In the genomic region with DNA sequence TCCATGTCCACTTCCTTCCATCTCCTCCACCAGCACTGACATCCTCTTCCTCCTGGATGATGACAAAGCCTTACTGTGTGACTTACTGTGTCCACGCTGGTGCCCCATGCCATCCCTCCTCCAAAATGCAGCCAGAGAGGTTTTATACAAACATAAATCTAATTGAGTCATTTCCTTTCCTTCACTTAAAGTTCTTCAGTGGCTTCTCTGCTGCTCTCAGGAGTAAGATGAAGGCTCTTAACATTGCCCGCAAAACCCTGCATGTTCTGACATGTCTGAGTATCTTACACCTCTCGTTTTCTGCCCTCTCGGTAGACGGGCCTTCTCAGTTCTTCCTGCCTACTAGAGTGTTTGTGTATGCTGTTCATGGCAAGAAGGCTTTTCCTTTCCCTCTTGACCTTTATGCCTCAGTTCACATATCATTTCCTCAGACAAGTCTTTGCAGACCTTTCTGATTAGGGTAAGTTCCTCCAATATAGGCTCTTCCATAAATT, we compare ENCODE assay signal across 8 cellular contexts.
A peak's percentile ranks its signal among the peaks of the same experiment; 100 is the strongest.
DNase-seq lines count a peak whose midpoint lies in the region; ATAC-seq lines count a peak whose summit lies in the region.

No MANE protein-coding gene starts in this region.

- DNase-seq in activated T-cell treated with anti-CD3 and anti-CD28 coated beads, Interleukin-2, amount 50 U/mL, for 72 hours: peak; percentile 38 to 50
- DNase-seq in activated T-cell treated with anti-CD3 and anti-CD28 coated beads, Interleukin-2, amount 50 U/mL, for 48 hours: no peak
- DNase-seq in NCI-H510A treated with DMSO at 0.1 percent for 48 hours (lab: John Stamatoyannopoulos, UW) (peak; percentile 53), 8988T (no peak), Right ventricle myocardium superior (no peak)
- DNase-seq in effector memory CD8-positive, alpha-beta T cell: no peak

- peaks cover 55% of the 10 kb centered on the region for H3K27me3 Mint-ChIP-seq in activated T-cell treated with anti-CD3 and anti-CD28 coated beads, Interleukin-2, amount 50 U/mL, for 72 hours (ENCODE audit: low read depth)
- no peaks in the 10 kb centered on the region for H3K27me3 Mint-ChIP-seq in stimulated activated memory B cell treated with anti-CD40 and anti-IgM and Interleukin-4, amounts not matched to agents 10 μg/mL and 1 μg/mL and 100 μg/mL, for 72 hours
- H3K27me3 Mint-ChIP-seq in effector memory CD8-positive, alpha-beta T cell: peaks cover 4 to 5% of the 10 kb centered on the region in 2 donors

- H3K4me1 Mint-ChIP-seq in activated T-cell treated with anti-CD3 and anti-CD28 coated beads, Interleukin-2, amount 50 U/mL, for 72 hours (ENCODE audit: low read depth): peaks cover 17% of the 10 kb centered on the region
- peaks cover 12% of the 10 kb centered on the region for H3K4me1 Mint-ChIP-seq in stimulated activated memory B cell treated with anti-CD40 and anti-IgM and Interleukin-4, amounts not matched to agents 10 μg/mL and 1 μg/mL and 100 μg/mL, for 72 hours
- no peaks in the 10 kb centered on the region for H3K4me1 Mint-ChIP-seq in effector memory CD8-positive, alpha-beta T cell (ENCODE audit: low read depth in 2 of 2)

- ATAC-seq in activated T-cell treated with anti-CD3 and anti-CD28 coated beads, Interleukin-2, amount 50 U/mL, for 72 hours (replicated peaks in 1 of 2): peak; percentile 83 to 84
- ATAC-seq in HG02840 (IDR thresholded peaks at IDR 0.05; ENCODE audit: low FRiP score, unreplicated experiment): peak; percentile 46
- peak; percentile 50 for ATAC-seq in stimulated activated memory B cell treated with anti-CD40 and anti-IgM and Interleukin-4, amounts not matched to agents 10 μg/mL and 1 μg/mL and 100 μg/mL, for 72 hours
- ATAC-seq in effector memory CD8-positive, alpha-beta T cell (replicated peaks): no peak
- ATAC-seq in Right ventricle myocardium superior (ENCODE audit: poor library complexity): no peak

- H3K36me3 Mint-ChIP-seq in activated T-cell treated with anti-CD3 and anti-CD28 coated beads, Interleukin-2, amount 50 U/mL, for 72 hours (ENCODE audit: insufficient read depth in 2 of 2): no peaks in the 10 kb centered on the region
- H3K36me3 Mint-ChIP-seq in stimulated activated memory B cell treated with anti-CD40 and anti-IgM and Interleukin-4, amounts not matched to agents 10 μg/mL and 1 μg/mL and 100 μg/mL, for 72 hours: no peaks in the 10 kb centered on the region
- peaks cover 2% of the 10 kb centered on the region for H3K36me3 Mint-ChIP-seq in effector memory CD8-positive, alpha-beta T cell (ENCODE audit: insufficient read depth)

- intact Hi-C loops in Right ventricle myocardium superior (cut with DNase I): no loop called here

- H3K27ac Mint-ChIP-seq in activated T-cell treated with anti-CD3 and anti-CD28 coated beads, Interleukin-2, amount 50 U/mL, for 72 hours: peak overlapping the region; percentile 78
- peak overlapping the region; percentile 51 for H3K27ac Mint-ChIP-seq in stimulated activated memory B cell treated with anti-CD40 and anti-IgM and Interleukin-4, amounts not matched to agents 10 μg/mL and 1 μg/mL and 100 μg/mL, for 72 hours
- H3K27ac Mint-ChIP-seq in effector memory CD8-positive, alpha-beta T cell: no peak overlapping the region

- no peaks in the 10 kb centered on the region for H3K9me3 Mint-ChIP-seq in activated T-cell treated with anti-CD3 and anti-CD28 coated beads, Interleukin-2, amount 50 U/mL, for 72 hours
- H3K9me3 Mint-ChIP-seq in stimulated activated memory B cell treated with anti-CD40 and anti-IgM and Interleukin-4, amounts not matched to agents 10 μg/mL and 1 μg/mL and 100 μg/mL, for 72 hours: no peaks in the 10 kb centered on the region
- no peaks in the 10 kb centered on the region for H3K9me3 Mint-ChIP-seq in effector memory CD8-positive, alpha-beta T cell

- H3K4me3 Mint-ChIP-seq in activated T-cell treated with anti-CD3 and anti-CD28 coated beads, Interleukin-2, amount 50 U/mL, for 72 hours: peak overlapping the region; percentile 68 to 73
- H3K4me3 Mint-ChIP-seq in stimulated activated memory B cell treated with anti-CD40 and anti-IgM and Interleukin-4, amounts not matched to agents 10 μg/mL and 1 μg/mL and 100 μg/mL, for 72 hours: no peak overlapping the region
- no peak overlapping the region for H3K4me3 Mint-ChIP-seq in effector memory CD8-positive, alpha-beta T cell

Comparison
In these comparisons a context has a peak if more than half of its experiments do, and no peak if none do; other contexts are left out.
1. DNase-seq: peak in activated T-cell treated with anti-CD3 and anti-CD28 coated beads, Interleukin-2, amount 50 U/mL, for 72 hours (2 of 2) and NCI-H510A treated with DMSO at 0.1 percent for 48 hours (single experiment); none in activated T-cell treated with anti-CD3 and anti-CD28 coated beads, Interleukin-2, amount 50 U/mL, for 48 hours (0 of 2), 8988T (single experiment), effector memory CD8-positive, alpha-beta T cell (0 of 3) and Right ventricle myocardium superior (single experiment).
2. ATAC-seq: peak in activated T-cell treated with anti-CD3 and anti-CD28 coated beads, Interleukin-2, amount 50 U/mL, for 72 hours (2 of 2), HG02840 (single experiment) and stimulated activated memory B cell treated with anti-CD40 and anti-IgM and Interleukin-4, amounts not matched to agents 10 μg/mL and 1 μg/mL and 100 μg/mL, for 72 hours (single experiment); none in effector memory CD8-positive, alpha-beta T cell (single experiment) and Right ventricle myocardium superior (single experiment).
3. H3K27ac Mint-ChIP-seq: peak in activated T-cell treated with anti-CD3 and anti-CD28 coated beads, Interleukin-2, amount 50 U/mL, for 72 hours (single experiment) and stimulated activated memory B cell treated with anti-CD40 and anti-IgM and Interleukin-4, amounts not matched to agents 10 μg/mL and 1 μg/mL and 100 μg/mL, for 72 hours (single experiment); none in effector memory CD8-positive, alpha-beta T cell (0 of 2).
4. H3K4me3 Mint-ChIP-seq: peak in activated T-cell treated with anti-CD3 and anti-CD28 coated beads, Interleukin-2, amount 50 U/mL, for 72 hours (2 of 2); none in stimulated activated memory B cell treated with anti-CD40 and anti-IgM and Interleukin-4, amounts not matched to agents 10 μg/mL and 1 μg/mL and 100 μg/mL, for 72 hours (single experiment) and effector memory CD8-positive, alpha-beta T cell (0 of 2).